In the genomic region with DNA sequence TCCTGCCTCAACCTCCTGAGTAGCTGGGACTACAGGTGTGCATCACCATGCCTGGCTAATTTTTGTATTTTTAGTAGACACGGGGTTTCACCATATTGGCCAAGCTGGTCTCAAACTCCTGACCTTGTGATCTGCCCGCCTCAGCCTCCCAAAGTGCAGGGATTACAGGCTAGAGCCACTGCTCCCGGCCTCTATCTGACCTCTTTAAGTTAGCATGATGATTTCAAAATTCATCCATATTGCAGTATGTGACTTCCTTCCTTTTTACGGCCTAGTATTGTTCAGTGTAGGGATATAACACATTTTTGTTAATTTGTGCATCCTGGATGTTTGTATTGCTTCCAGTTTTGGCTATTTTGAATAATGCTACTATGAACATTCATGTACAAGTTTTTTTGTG, we compare ENCODE assay signal across 10 cellular contexts. TPM values are rescaled to one million over a fixed set of nuclear protein-coding genes. Genes with fewer than 3 reads are reported as not detected.
"Had no signal": no experiment of that assay in that cellular context is flagged by ENCODE, and none has a peak within 500 bp of the region (broad histone marks: within the 10 kb centered on the region; RNA-seq: fewer than 3 reads in every experiment).

No MANE protein-coding gene starts in this region.

RNA-seq across cellular contexts. Expression of gene TMIGD1, which starts 17.4 kb away (rescaled TPM):
- total RNA-seq: kidney epithelial cell, liver, mesothelial cell of epicardium, mucosa of gallbladder, myocyte, osteoblast, psoas muscle, right lobe of liver, temporal lobe, ureter had no signal
